In the genomic region with DNA sequence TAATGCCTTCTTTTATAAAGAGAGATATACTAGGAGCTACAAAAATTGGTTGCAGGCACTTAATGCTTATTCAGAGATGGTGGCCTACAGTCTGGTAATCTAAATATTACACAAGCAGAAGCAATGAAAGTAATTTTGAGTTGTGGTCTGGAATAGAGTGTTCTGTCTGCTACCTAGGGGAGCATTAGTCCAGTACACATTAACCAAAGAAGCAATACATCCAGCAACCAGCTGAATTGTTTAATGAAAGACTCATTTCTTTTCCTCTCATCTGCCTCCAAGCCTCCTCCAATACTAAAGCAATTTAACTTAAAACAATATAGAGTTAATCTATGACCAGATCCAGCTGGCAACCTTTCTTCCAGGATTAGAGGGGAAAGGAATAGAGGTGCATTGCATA, we compare ENCODE assay signal across 27 cellular contexts.
"Had no signal": no experiment of that assay in that cellular context is flagged by ENCODE, and none has a peak within 500 bp of the region (broad histone marks: within the 10 kb centered on the region; RNA-seq: fewer than 3 reads in every experiment).

No MANE protein-coding gene starts in this region.

- H3K36me3 Mint-ChIP-seq: stimulated activated effector memory CD8-positive, alpha-beta T cell treated with anti-CD3 and anti-CD28 coated beads, Interleukin-12 subunit alpha, Interleukin-12 subunit beta, amount 100 ng/mL, for 72 hours; stimulated activated memory B cell treated with anti-CD40 and anti-IgM and Interleukin-4, amounts not matched to agents 10 μg/mL and 1 μg/mL and 100 μg/mL, for 72 hours; stimulated activated naive B cell treated with anti-CD40 and anti-IgM and Interleukin-4, amounts not matched to agents 10 μg/mL and 1 μg/mL and 100 μg/mL, for 72 hours; type B pancreatic cell had no signal

- H3K4me1 ChIP-seq: stomach, suprapubic skin, testis, thyroid gland, tibial artery, tibial nerve, transverse colon, upper lobe of left lung, upper lobe of right lung, uterus, vagina had no signal

- H3K9me3 ChIP-seq: suprapubic skin, testis, thoracic aorta, thyroid gland, tibial artery, transverse colon, upper lobe of right lung, uterus, vagina had no signal

- H3K4me1 Mint-ChIP-seq: stimulated activated effector memory CD8-positive, alpha-beta T cell treated with anti-CD3 and anti-CD28 coated beads, Interleukin-12 subunit alpha, Interleukin-12 subunit beta, amount 100 ng/mL, for 72 hours; stimulated activated memory B cell treated with anti-CD40 and anti-IgM and Interleukin-4, amounts not matched to agents 10 μg/mL and 1 μg/mL and 100 μg/mL, for 72 hours; stimulated activated naive B cell treated with anti-CD40 and anti-IgM and Interleukin-4, amounts not matched to agents 10 μg/mL and 1 μg/mL and 100 μg/mL, for 72 hours; stimulated activated naive CD8-positive, alpha-beta T cell treated with anti-CD3 and anti-CD28 coated beads, Interleukin-15, amount 100 ng/mL, for 72 hours had no signal

- H3K4me3 Mint-ChIP-seq: stimulated activated effector memory CD8-positive, alpha-beta T cell treated with anti-CD3 and anti-CD28 coated beads, Interleukin-12 subunit alpha, Interleukin-12 subunit beta, amount 100 ng/mL, for 72 hours; stimulated activated memory B cell treated with anti-CD40 and anti-IgM and Interleukin-4, amounts not matched to agents 10 μg/mL and 1 μg/mL and 100 μg/mL, for 72 hours; stimulated activated naive B cell treated with anti-CD40 and anti-IgM and Interleukin-4, amounts not matched to agents 10 μg/mL and 1 μg/mL and 100 μg/mL, for 72 hours; stimulated activated naive CD8-positive, alpha-beta T cell treated with anti-CD3 and anti-CD28 coated beads, Interleukin-15, amount 100 ng/mL, for 72 hours; stimulated activated naive CD8-positive, alpha-beta T cell treated with anti-CD3 and anti-CD28 coated beads, Interleukin-15, Interleukin-2, amounts not matched to agents 100 ng/mL and 50 ng/mL, for 24 hours; type B pancreatic cell had no signal

- H3K4me3 ChIP-seq: stomach, suprapubic skin, testis, thoracic aorta, thyroid gland, tibial artery, tibial nerve, transverse colon, upper lobe of left lung, upper lobe of right lung, uterus, vagina had no signal

- ATAC-seq: stimulated activated effector memory CD8-positive, alpha-beta T cell treated with anti-CD3 and anti-CD28 coated beads, Interleukin-12 subunit alpha, Interleukin-12 subunit beta, amount 100 ng/mL, for 72 hours; stimulated activated memory B cell treated with anti-CD40 and anti-IgM and Interleukin-4, amounts not matched to agents 10 μg/mL and 1 μg/mL and 100 μg/mL, for 72 hours; stimulated activated naive B cell treated with anti-CD40 and anti-IgM and Interleukin-4, amounts not matched to agents 10 μg/mL and 1 μg/mL and 100 μg/mL, for 72 hours; stimulated activated naive CD8-positive, alpha-beta T cell treated with anti-CD3 and anti-CD28 coated beads, Interleukin-15, amount 100 ng/mL, for 72 hours; stimulated activated naive CD8-positive, alpha-beta T cell treated with anti-CD3 and anti-CD28 coated beads, Interleukin-15, Interleukin-2, amounts not matched to agents 100 U/mL and 50 U/mL, for 24 hours; upper lobe of right lung had no signal

- H3K27me3 Mint-ChIP-seq: stimulated activated memory B cell treated with anti-CD40 and anti-IgM and Interleukin-4, amounts not matched to agents 10 μg/mL and 1 μg/mL and 100 μg/mL, for 72 hours; stimulated activated naive B cell treated with anti-CD40 and anti-IgM and Interleukin-4, amounts not matched to agents 10 μg/mL and 1 μg/mL and 100 μg/mL, for 72 hours; stimulated activated naive CD8-positive, alpha-beta T cell treated with anti-CD3 and anti-CD28 coated beads, Interleukin-15, amount 100 ng/mL, for 72 hours; stimulated activated naive CD8-positive, alpha-beta T cell treated with anti-CD3 and anti-CD28 coated beads, Interleukin-15, Interleukin-2, amounts not matched to agents 100 ng/mL and 50 ng/mL, for 24 hours; type B pancreatic cell had no signal

- H3K27ac ChIP-seq: stomach, suprapubic skin, testis, thoracic aorta, thyroid gland, tibial artery, tibial nerve, transverse colon, upper lobe of left lung, upper lobe of right lung, uterus, vagina had no signal

- H3K27me3 ChIP-seq: stomach, suprapubic skin, testis, thyroid gland, tibial artery, tibial nerve, transverse colon, upper lobe of left lung, upper lobe of right lung, uterus, vagina had no signal

- H3K36me3 ChIP-seq: stomach, suprapubic skin, thoracic aorta, thyroid gland, tibial artery, tibial nerve, transverse colon, upper lobe of left lung, upper lobe of right lung, uterus, vagina had no signal

- H3K9me3 Mint-ChIP-seq: type B pancreatic cell had no signal

- H3K27ac Mint-ChIP-seq: stimulated activated effector memory CD8-positive, alpha-beta T cell treated with anti-CD3 and anti-CD28 coated beads, Interleukin-12 subunit alpha, Interleukin-12 subunit beta, amount 100 ng/mL, for 72 hours; stimulated activated memory B cell treated with anti-CD40 and anti-IgM and Interleukin-4, amounts not matched to agents 10 μg/mL and 1 μg/mL and 100 μg/mL, for 72 hours; stimulated activated naive B cell treated with anti-CD40 and anti-IgM and Interleukin-4, amounts not matched to agents 10 μg/mL and 1 μg/mL and 100 μg/mL, for 72 hours; stimulated activated naive CD8-positive, alpha-beta T cell treated with anti-CD3 and anti-CD28 coated beads, Interleukin-15, amount 100 ng/mL, for 72 hours; stimulated activated naive CD8-positive, alpha-beta T cell treated with anti-CD3 and anti-CD28 coated beads, Interleukin-15, Interleukin-2, amounts not matched to agents 100 ng/mL and 50 ng/mL, for 24 hours; type B pancreatic cell had no signal

- DNase-seq: stimulated activated CD4-positive, alpha-beta T cell treated with anti-CD3 and anti-CD28 coated beads, Interleukin-2, amount 100 ng/mL, for 48 hours; stimulated activated CD4-positive, alpha-beta T cell treated with anti-CD3 and anti-CD28 coated beads, Interleukin-4, amount 100 ng/mL, for 1 hour; stimulated activated CD4-positive, alpha-beta T cell treated with anti-CD3 and anti-CD28 coated beads, Interleukin-4, amount 100 ng/mL, for 4 hours; stimulated activated CD8-positive, alpha-beta memory T cell treated with anti-CD3 and anti-CD28 coated beads, Interleukin-4, amount 100 ng/mL, for 48 hours; stimulated activated naive B cell treated with anti-CD40 and anti-IgM and Interleukin-4, amounts not matched to agents 10 μg/mL and 1 μg/mL and 100 μg/mL, for 72 hours; stimulated activated naive CD4-positive, alpha-beta T cell; stimulated activated naive CD4-positive, alpha-beta T cell treated with Interleukin-2 at 50 U/mL for 16 hours; stimulated activated naive CD8-positive, alpha-beta T cell treated with anti-CD3 and anti-CD28 coated beads, Interleukin-15, amount 100 ng/mL, for 72 hours; stimulated activated naive CD8-positive, alpha-beta T cell treated with anti-CD3 and anti-CD28 coated beads, Interleukin-15, Interleukin-2, amounts not matched to agents 100 U/mL and 50 U/mL, for 24 hours; stomach; substantia nigra; testis; thyroid gland; tibial artery; transverse colon; trophoblast cell; upper lobe of left lung; upper lobe of right lung; uterus had no signal
